In genomic region chr7:5533821-5534367, GRCh38 we compare ENCODE assay signal across 1 cellular context.
TF ChIP-seq lines count a peak whose summit lies in the region.

No MANE protein-coding gene starts in this region.

TF ChIP-seq in HepG2, 621 proteins besides CTCF, POLR2A, EP300 and RAD21 (continues in another document):
- TF ChIP-seq ZNF143 (CRISPR knock-in tag; IDR thresholded peaks at IDR 0.05) (no peak), DBP (CRISPR knock-in tag; IDR thresholded peaks at IDR 0.05; ENCODE audit: not compliant biosample characterization) (no peak), ZNF337 (CRISPR knock-in tag; IDR thresholded peaks at IDR 0.05; ENCODE audit: borderline replicate concordance, low read depth) (no peak), ARID4A (CRISPR knock-in tag; IDR thresholded peaks at IDR 0.05; ENCODE audit: borderline replicate concordance) (peak; percentile 30; the same call in 1 of the 2 replicates), ELF1 (CRISPR knock-in tag; IDR thresholded peaks at IDR 0.05) (no peak), ZNF598 (CRISPR knock-in tag; IDR thresholded peaks at IDR 0.05; ENCODE audit: borderline replicate concordance) (no peak), PAX8 (CRISPR knock-in tag; IDR thresholded peaks at IDR 0.05; ENCODE audit: borderline replicate concordance) (no peak), RBFOX2 (IDR thresholded peaks at IDR 0.05; ENCODE audit: low read depth, low read length) (no peak), ATF7 (IDR thresholded peaks at IDR 0.05) (no peak), ATF7 (CRISPR knock-in tag; IDR thresholded peaks at IDR 0.05) (no peak), ZNF501 (CRISPR knock-in tag; IDR thresholded peaks at IDR 0.05) (peak; percentile 28; the same call in 1 of the 2 replicates), MBD4 (IDR thresholded peaks at IDR 0.05; ENCODE audit: borderline replicate concordance, low read length) (no peak), BRD4 (CRISPR knock-in tag; IDR thresholded peaks at IDR 0.05) (no peak), RBM22 (optimal IDR thresholded peaks at IDR 0.05; ENCODE audit: low read length) (no peak), SRSF1 (optimal IDR thresholded peaks at IDR 0.05; ENCODE audit: low read depth, low read length) (no peak), NR2F6 (IDR thresholded peaks at IDR 0.05) (peak; percentile 61; the same call in 1 of the 2 replicates), NR2F6 (CRISPR knock-in tag; IDR thresholded peaks at IDR 0.05) (peak; percentile 68), BCLAF1 (IDR thresholded peaks at IDR 0.05) (no peak), ZNF44 (CRISPR knock-in tag; IDR thresholded peaks at IDR 0.05) (no peak), SIX4 (CRISPR knock-in tag; IDR thresholded peaks at IDR 0.05) (no peak), ZNF253 (CRISPR knock-in tag; IDR thresholded peaks at IDR 0.05; ENCODE audit: borderline replicate concordance) (no peak), DNMT3B (CRISPR knock-in tag; conservative IDR thresholded peaks at IDR 0.05) (no peak), ZNF263 (CRISPR knock-in tag; IDR thresholded peaks at IDR 0.05) (no peak), SP2 (CRISPR knock-in tag; IDR thresholded peaks at IDR 0.05) (no peak), ZNF687 (CRISPR knock-in tag; IDR thresholded peaks at IDR 0.05) (peak; percentile 59; the same call in 1 of the 2 replicates), HCFC1 (IDR thresholded peaks at IDR 0.05; ENCODE audit: low read depth, low read length) (no peak), SP1 (IDR thresholded peaks at IDR 0.05) (no peak), SP1 (CRISPR knock-in tag; IDR thresholded peaks at IDR 0.05) (no peak), ZNF24 (IDR thresholded peaks at IDR 0.05) (0 out of 2 replicates have a peak, but pooled peaks have one; percentile 30), SMAD9 (CRISPR knock-in tag; IDR thresholded peaks at IDR 0.05) (no peak), ARID3A (IDR thresholded peaks at IDR 0.05; ENCODE audit: low read depth, low read length) (no peak), RORA (CRISPR knock-in tag; IDR thresholded peaks at IDR 0.05) (no peak), SALL2 (CRISPR knock-in tag; IDR thresholded peaks at IDR 0.05) (no peak), ZSCAN25 (CRISPR knock-in tag; IDR thresholded peaks at IDR 0.05) (peak; percentile 68), SSRP1 (CRISPR knock-in tag; IDR thresholded peaks at IDR 0.05) (0 out of 2 replicates have a peak, but pooled peaks have one; percentile 45), NONO (IDR thresholded peaks at IDR 0.05) (no peak), NONO (CRISPR knock-in tag; conservative IDR thresholded peaks at IDR 0.05) (no peak; the same call in 1 of the 2 replicates), ELF4 (CRISPR knock-in tag; IDR thresholded peaks at IDR 0.05; ENCODE audit: borderline replicate concordance) (no peak), SP5 (CRISPR knock-in tag; IDR thresholded peaks at IDR 0.05; ENCODE audit: borderline replicate concordance, low read depth) (peak; percentile 37; the same call in 1 of the 2 replicates), MTF1 (CRISPR knock-in tag; IDR thresholded peaks at IDR 0.05) (no peak), RELA (CRISPR knock-in tag; IDR thresholded peaks at IDR 0.05) (no peak), E2F1 (CRISPR knock-in tag; IDR thresholded peaks at IDR 0.05) (no peak), RNF2 (conservative IDR thresholded peaks at IDR 0.05; ENCODE audit: low read depth) (no peak), ZSCAN30 (CRISPR knock-in tag; IDR thresholded peaks at IDR 0.05) (no peak), FOXC1 (CRISPR knock-in tag; IDR thresholded peaks at IDR 0.05; ENCODE audit: borderline replicate concordance) (no peak), FOXP1 (IDR thresholded peaks at IDR 0.05) (no peak), FOXP1 (CRISPR knock-in tag; IDR thresholded peaks at IDR 0.05) (peak; percentile 32; the same call in 1 of the 2 replicates), ZNF766 (CRISPR knock-in tag; IDR thresholded peaks at IDR 0.05; ENCODE audit: borderline replicate concordance) (no peak), THAP9 (CRISPR knock-in tag; IDR thresholded peaks at IDR 0.05; ENCODE audit: borderline replicate concordance) (0 out of 2 replicates have a peak, but pooled peaks have one; percentile 28), MXD3 (CRISPR knock-in tag; IDR thresholded peaks at IDR 0.05) (no peak), EED (CRISPR knock-in tag; IDR thresholded peaks at IDR 0.05) (no peak)
